In genomic region chr7:125857606-125858005, GRCh38 we compare ENCODE assay signal across 16 cellular contexts.
DNase-seq lines count a peak whose midpoint lies in the region; ATAC-seq and TF ChIP-seq lines count a peak whose summit lies in the region.
"Had no signal": no experiment of that assay in that cellular context is flagged by ENCODE, and none has a peak within 500 bp of the region (broad histone marks: within the 10 kb centered on the region; RNA-seq: fewer than 3 reads in every experiment).

No MANE protein-coding gene starts in this region.

- H3K4me1 Mint-ChIP-seq in nephron progenitor cell = no peaks in the 10 kb centered on the region
- no peaks in the 10 kb centered on the region for H3K4me1 Mint-ChIP-seq in activated CD4-positive, alpha-beta memory T cell treated with anti-CD3 and anti-CD28 coated beads for 36 hours (ENCODE audit: low read depth)
- H3K4me1 Mint-ChIP-seq: B cell had no signal

- POLR2A ChIA-PET in activated CD4-positive, alpha-beta memory T cell treated with anti-CD3 and anti-CD28 coated beads for 36 hours (lab: Charles Lee) = no interaction called here

- ATAC-seq in GM19395 (IDR thresholded peaks at IDR 0.05; ENCODE audit: unreplicated experiment) = no peak

- no peak for TF ChIP-seq CTCF in fibroblast of the aortic adventitia (IDR thresholded peaks at IDR 0.05; ENCODE audit: insufficient read depth, low read length)
- no peak for TF ChIP-seq CTCF in nephron progenitor cell (IDR thresholded peaks at IDR 0.05)

- intact Hi-C loops in activated CD4-positive, alpha-beta memory T cell treated with anti-CD3 and anti-CD28 coated beads for 36 hours (cut with micrococcal nuclease) = no loop called here

- CTCF ChIA-PET in activated CD4-positive, alpha-beta memory T cell treated with anti-CD3 and anti-CD28 coated beads for 36 hours (lab: Charles Lee) = no interaction called here

- H3K4me3 ChIP-seq in fibroblast of the aortic adventitia (ENCODE audit: low read depth, low read length) = no peak overlapping the region
- H3K4me3 ChIP-seq: PC-9, SJCRH30 had no signal

- H3K36me3 Mint-ChIP-seq in nephron progenitor cell (ENCODE audit: low read depth) = no peaks in the 10 kb centered on the region
- H3K36me3 Mint-ChIP-seq in activated CD4-positive, alpha-beta memory T cell treated with anti-CD3 and anti-CD28 coated beads for 36 hours = no peaks in the 10 kb centered on the region

- peak; percentile 6 for DNase-seq in LHCN-M2 (ENCODE audit: low read depth)
- peak; percentile 55 for DNase-seq in astrocyte of the hippocampus (ENCODE audit: low read depth, low spot score)
- peak; percentile 59 for DNase-seq in fibroblast of the aortic adventitia (ENCODE audit: low read depth)
- no peak for DNase-seq in nephron progenitor cell
- DNase-seq in NCI-H774 (lab: John Stamatoyannopoulos, UW) = no peak
- no peak for DNase-seq in activated CD4-positive, alpha-beta memory T cell treated with anti-CD3 and anti-CD28 coated beads for 36 hours
- DNase-seq: DMS79 treated with DMSO at 0.1 percent for 48 hours, KG1, NCI-H1417 treated with DMSO at 0.1 percent for 48 hours, NCI-H1930, NCI-H226, NCI-H524 treated with DMSO at 0.1 percent for 48 hours, PC-9, SJCRH30 had no signal

- no peaks in the 10 kb centered on the region for H3K9me3 Mint-ChIP-seq in nephron progenitor cell
- H3K9me3 Mint-ChIP-seq in activated CD4-positive, alpha-beta memory T cell treated with anti-CD3 and anti-CD28 coated beads for 36 hours = peaks cover 5% of the 10 kb centered on the region

- H3K27ac Mint-ChIP-seq in nephron progenitor cell = no peak overlapping the region
- no peak overlapping the region for H3K27ac Mint-ChIP-seq in activated CD4-positive, alpha-beta memory T cell treated with anti-CD3 and anti-CD28 coated beads for 36 hours
- H3K27ac Mint-ChIP-seq: B cell had no signal

- H3K4me3 Mint-ChIP-seq in nephron progenitor cell = no peak overlapping the region
- no peak overlapping the region for H3K4me3 Mint-ChIP-seq in activated CD4-positive, alpha-beta memory T cell treated with anti-CD3 and anti-CD28 coated beads for 36 hours
- H3K4me3 Mint-ChIP-seq: B cell had no signal

- no peaks in the 10 kb centered on the region for H3K27me3 Mint-ChIP-seq in nephron progenitor cell (ENCODE audit: low read depth, poor library complexity)
- H3K27me3 Mint-ChIP-seq in activated CD4-positive, alpha-beta memory T cell treated with anti-CD3 and anti-CD28 coated beads for 36 hours = no peaks in the 10 kb centered on the region
- H3K27me3 Mint-ChIP-seq: B cell had no signal

Comparison
In these comparisons a context has a peak if more than half of its experiments do, and no peak if none do; other contexts are left out.
1. DNase-seq: peak in LHCN-M2 (single experiment), astrocyte of the hippocampus (single experiment) and fibroblast of the aortic adventitia (single experiment); none in nephron progenitor cell (single experiment), NCI-H774 (single experiment) and activated CD4-positive, alpha-beta memory T cell treated with anti-CD3 and anti-CD28 coated beads for 36 hours (single experiment).